Comparison of ENCODE assay signal across 8 cellular contexts in genomic region chr20:51022803-51023616, GRCh38. TPM values are rescaled to one million over a fixed set of nuclear protein-coding genes. Genes with fewer than 3 reads are reported as not detected.
DNase-seq lines count a peak whose midpoint lies in the region; ATAC-seq and TF ChIP-seq lines count a peak whose summit lies in the region.

A gene with protein sequence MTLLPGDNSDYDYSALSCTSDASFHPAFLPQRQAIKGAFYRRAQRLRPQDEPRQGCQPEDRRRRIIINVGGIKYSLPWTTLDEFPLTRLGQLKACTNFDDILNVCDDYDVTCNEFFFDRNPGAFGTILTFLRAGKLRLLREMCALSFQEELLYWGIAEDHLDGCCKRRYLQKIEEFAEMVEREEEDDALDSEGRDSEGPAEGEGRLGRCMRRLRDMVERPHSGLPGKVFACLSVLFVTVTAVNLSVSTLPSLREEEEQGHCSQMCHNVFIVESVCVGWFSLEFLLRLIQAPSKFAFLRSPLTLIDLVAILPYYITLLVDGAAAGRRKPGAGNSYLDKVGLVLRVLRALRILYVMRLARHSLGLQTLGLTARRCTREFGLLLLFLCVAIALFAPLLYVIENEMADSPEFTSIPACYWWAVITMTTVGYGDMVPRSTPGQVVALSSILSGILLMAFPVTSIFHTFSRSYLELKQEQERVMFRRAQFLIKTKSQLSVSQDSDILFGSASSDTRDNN (minus strand): TSS chr20:51023107. CDS start chr20:51010338, 12,769 bp downstream.

- ATAC-seq in left colon (peak; percentile 99), HG02938 (IDR thresholded peaks at IDR 0.05; ENCODE audit: unreplicated experiment) (no peak)

- DNase-seq in ELR (ENCODE audit: low read depth): peak; percentile 90
- DNase-seq in choroid plexus epithelial cell (ENCODE audit: low read depth): peak; percentile 73
- DNase-seq in left colon: peak; percentile 62 to 80
- peak; percentile 62 for DNase-seq in stimulated activated CD4-positive, alpha-beta T cell treated with anti-CD3 and anti-CD28 coated beads, Interleukin-1b, Interleukin-23, amount 100 ng/mL, for 48 hours
- no peak for DNase-seq in Kasumi-1 (lab: John Stamatoyannopoulos, UW)

- H3K27me3 ChIP-seq in HUES64 (ENCODE audit: insufficient read depth, low read length): peaks cover 48% of the 10 kb centered on the region

- no peaks in the 10 kb centered on the region for H3K9me3 ChIP-seq in HUES64 (ENCODE audit: insufficient read depth, low read depth, low read length)

- intact Hi-C loops in left colon (cut with DNase I, micrococcal nuclease): no loop called here

- H3K4me1 ChIP-seq in HUES64 (ENCODE audit: insufficient read depth, low read length): peaks cover 27% of the 10 kb centered on the region

- peak within 1 kb of the TSS; percentile 69 for H3K4me3 ChIP-seq in HUES64 (ENCODE audit: low read length)
- H3K4me3 ChIP-seq in choroid plexus epithelial cell (ENCODE audit: low read depth, low read length): peak within 1 kb of the TSS; percentile 67

- WGBS in HUES64: 2% methylated on average over 108 of the region's 108 CpGs

- H3K9ac ChIP-seq in HUES64 (ENCODE audit: low read depth, low read length): peak within 1 kb of the TSS; percentile 74

- H3K27ac ChIP-seq in HUES64 (ENCODE audit: low read depth, low read length): no peak within 1 kb of the TSS
- H3K27ac ChIP-seq in VCaP: peak within 1 kb of the TSS; percentile 64; the same call in 1 of the 2 replicates

- 0 out of 2 replicates have a peak, but pooled peaks cover 2% of the 10 kb centered on the region for H3K36me3 ChIP-seq in HUES64 (ENCODE audit: insufficient read depth, low read length)

- TF ChIP-seq CTCF in VCaP (conservative IDR thresholded peaks at IDR 0.05) (no peak), choroid plexus epithelial cell (conservative IDR thresholded peaks at IDR 0.05; ENCODE audit: low read depth, low read length) (no peak)

RNA-seq across cellular contexts. Expression of the gene that starts here (rescaled TPM):
- polyA plus RNA-seq in HUES64 (2013, experiment 1 of 2): 18.1 TPM
- polyA plus RNA-seq in HUES64 (2013, experiment 2 of 2): 19.7 TPM
- 10 to 100 TPM in 1 of 2 donors, 1 to 10 TPM in 1; 2.3 to 15.2 TPM for total RNA-seq in left colon

Comparison
In these comparisons a context has a peak if more than half of its experiments do, and no peak if none do; other contexts are left out.
1. DNase-seq: peak in ELR (single experiment), choroid plexus epithelial cell (single experiment), left colon (2 of 2) and stimulated activated CD4-positive, alpha-beta T cell treated with anti-CD3 and anti-CD28 coated beads, Interleukin-1b, Interleukin-23, amount 100 ng/mL, for 48 hours (single experiment); none in Kasumi-1 (0 of 2).